In the genomic region with DNA sequence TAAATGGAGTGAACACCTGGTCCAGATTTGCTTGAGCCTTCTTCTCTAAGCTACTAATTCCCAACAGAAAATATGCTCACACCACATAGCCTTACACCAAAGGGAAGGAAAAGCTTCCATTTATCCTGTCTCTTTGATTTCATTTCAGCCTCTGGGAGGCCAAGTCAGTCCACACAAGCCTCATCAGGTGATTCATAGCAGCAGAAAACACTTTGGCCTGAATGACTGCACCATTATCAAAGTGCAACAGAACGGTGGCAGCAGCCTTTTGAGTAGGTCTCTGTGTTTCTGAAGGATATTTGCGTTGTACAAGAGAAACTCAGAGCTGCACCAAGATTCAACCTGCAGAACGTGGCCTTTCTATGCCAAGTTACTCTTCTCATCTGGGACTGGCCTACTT, we compare ENCODE assay signal across 32 cellular contexts.
"Had no signal": no experiment of that assay in that cellular context is flagged by ENCODE, and none has a peak within 500 bp of the region (broad histone marks: within the 10 kb centered on the region; RNA-seq: fewer than 3 reads in every experiment).

No MANE protein-coding gene starts in this region.

- H3K4me3 Mint-ChIP-seq: activated CD4-positive, alpha-beta memory T cell treated with anti-CD3 and anti-CD28 coated beads for 36 hours; activated CD4-positive, alpha-beta T cell treated with anti-CD3 and anti-CD28 coated beads for 36 hours; activated CD4-positive, alpha-beta T cell treated with anti-CD3 and anti-CD28 coated beads, Interleukin-2, amount 10 ng/mL, durations not matched to agents 24 days and 14 days; activated CD8-positive, alpha-beta memory T cell treated with anti-CD3 and anti-CD28 coated beads, Interleukin-2, amount 10 ng/mL, durations not matched to agents 7 days and 5 days; activated CD8-positive, alpha-beta T cell treated with anti-CD3 and anti-CD28 coated beads, Interleukin-2, amount 10 ng/mL, durations not matched to agents 7 days and 5 days; activated naive CD4-positive, alpha-beta T cell treated with anti-CD3 and anti-CD28 coated beads, Interleukin-2, amount 50 U/mL, for 24 hours; activated naive CD8-positive, alpha-beta T cell treated with anti-CD3 and anti-CD28 coated beads for 36 hours; activated naive CD8-positive, alpha-beta T cell treated with anti-CD3 and anti-CD28 coated beads, Interleukin-2, amount 50 U/mL, for 24 hours; activated T-cell treated with anti-CD3 and anti-CD28 coated beads, Interleukin-2, amount 50 U/mL, for 24 hours; activated T-cell treated with anti-CD3 and anti-CD28 coated beads, Interleukin-2, amount 50 U/mL, for 72 hours; brain had no signal

- H3K27me3 ChIP-seq: adrenal gland, breast epithelium, cardiac muscle cell, colonic mucosa, gastroesophageal sphincter, heart right ventricle had no signal

- H3K27ac Mint-ChIP-seq: activated CD4-positive, alpha-beta memory T cell treated with anti-CD3 and anti-CD28 coated beads for 36 hours; activated CD4-positive, alpha-beta T cell treated with anti-CD3 and anti-CD28 coated beads, Interleukin-2, amount 10 ng/mL, durations not matched to agents 24 days and 14 days; activated CD8-positive, alpha-beta memory T cell treated with anti-CD3 and anti-CD28 coated beads, Interleukin-2, amount 10 ng/mL, durations not matched to agents 7 days and 5 days; activated CD8-positive, alpha-beta T cell treated with anti-CD3 and anti-CD28 coated beads, Interleukin-2, amount 10 ng/mL, durations not matched to agents 7 days and 5 days; activated naive CD8-positive, alpha-beta T cell treated with anti-CD3 and anti-CD28 coated beads for 36 hours; activated naive CD8-positive, alpha-beta T cell treated with anti-CD3 and anti-CD28 coated beads, Interleukin-2, amount 50 U/mL, for 24 hours; activated T-cell treated with anti-CD3 and anti-CD28 coated beads, Interleukin-2, amount 50 U/mL, for 24 hours; activated T-cell treated with anti-CD3 and anti-CD28 coated beads, Interleukin-2, amount 50 U/mL, for 72 hours; brain had no signal

- H3K9me3 ChIP-seq: adrenal gland, colonic mucosa had no signal

- H3K27me3 Mint-ChIP-seq: activated CD4-positive, alpha-beta T cell treated with anti-CD3 and anti-CD28 coated beads for 36 hours; activated CD8-positive, alpha-beta memory T cell treated with anti-CD3 and anti-CD28 coated beads, Interleukin-2, amount 10 ng/mL, durations not matched to agents 7 days and 5 days; activated naive CD4-positive, alpha-beta T cell treated with anti-CD3 and anti-CD28 coated beads, Interleukin-2, amount 50 U/mL, for 24 hours; activated naive CD8-positive, alpha-beta T cell treated with anti-CD3 and anti-CD28 coated beads for 36 hours; activated naive CD8-positive, alpha-beta T cell treated with anti-CD3 and anti-CD28 coated beads, Interleukin-2, amount 50 U/mL, for 24 hours; activated T-cell treated with anti-CD3 and anti-CD28 coated beads, Interleukin-2, amount 50 U/mL, for 24 hours had no signal

- H3K27ac ChIP-seq: adrenal gland, breast epithelium, cardiac muscle cell, colonic mucosa, gastroesophageal sphincter, heart right ventricle had no signal

- H3K36me3 ChIP-seq: adrenal gland, breast epithelium, cardiac muscle cell, colonic mucosa, gastroesophageal sphincter, heart right ventricle had no signal

- H3K4me3 ChIP-seq: adrenal gland, breast epithelium, cardiac muscle cell, colonic mucosa, gastroesophageal sphincter, heart right ventricle had no signal

- H3K36me3 Mint-ChIP-seq: activated CD4-positive, alpha-beta memory T cell treated with anti-CD3 and anti-CD28 coated beads for 36 hours; activated naive CD4-positive, alpha-beta T cell treated with anti-CD3 and anti-CD28 coated beads, Interleukin-2, amount 50 U/mL, for 24 hours; activated naive CD8-positive, alpha-beta T cell treated with anti-CD3 and anti-CD28 coated beads for 36 hours; brain had no signal

- H3K9me3 Mint-ChIP-seq: activated CD4-positive, alpha-beta memory T cell treated with anti-CD3 and anti-CD28 coated beads for 36 hours; activated naive CD4-positive, alpha-beta T cell treated with anti-CD3 and anti-CD28 coated beads, Interleukin-2, amount 50 U/mL, for 24 hours had no signal

- DNase-seq: activated CD4-positive, alpha-beta memory T cell treated with anti-CD3 and anti-CD28 coated beads for 36 hours; activated CD4-positive, alpha-beta T cell treated with anti-CD3 and anti-CD28 coated beads for 36 hours; activated CD4-positive, alpha-beta T cell treated with anti-CD3 and anti-CD28 coated beads, Interleukin-2, amount 10 ng/mL, durations not matched to agents 24 days and 14 days; activated CD4-positive, CD25-positive, alpha-beta regulatory T cell; activated CD4-positive, CD25-positive, alpha-beta regulatory T cell treated with anti-CD3 and anti-CD28 coated beads, Interleukin-2, amount 50 U/mL, for 72 hours; activated CD8-positive, alpha-beta memory T cell treated with anti-CD3 and anti-CD28 coated beads, Interleukin-2, amount 10 ng/mL, durations not matched to agents 7 days and 5 days; activated CD8-positive, alpha-beta memory T cell treated with anti-CD3 and anti-CD28 coated beads, Interleukin-2, amount 50 U/mL, for 4 hours; activated CD8-positive, alpha-beta T cell treated with anti-CD3 and anti-CD28 coated beads, Interleukin-2, amount 10 ng/mL, durations not matched to agents 7 days and 5 days; activated effector memory CD4-positive, alpha-beta T cell treated with Interleukin-2 at 50 U/mL for 16 hours; activated gamma-delta T cell treated with Interleukin-2 at 50 U/mL for 16 hours; activated naive CD4-positive, alpha-beta T cell treated with Interleukin-2 at 50 U/mL for 16 hours; activated naive CD8-positive, alpha-beta T cell treated with anti-CD3 and anti-CD28 coated beads for 36 hours; activated naive CD8-positive, alpha-beta T cell treated with anti-CD3 and anti-CD28 coated beads, Interleukin-2, amount 50 U/mL, for 24 hours; activated T-cell treated with anti-CD3 and anti-CD28 coated beads, Interleukin-2, amount 50 U/mL, for 24 hours; activated T-cell treated with anti-CD3 and anti-CD28 coated beads, Interleukin-2, amount 50 U/mL, for 72 hours; adrenal gland; amygdala; aorta; central memory CD4-positive, alpha-beta T cell; cerebellar nuclear complex; colonic mucosa; effector CD8-positive, alpha-beta T cell; foreskin melanocyte; heart right ventricle; T-helper 1 cell; T-helper 2 cell had no signal

- ATAC-seq: activated CD4-positive, alpha-beta T cell treated with anti-CD3 and anti-CD28 coated beads for 36 hours; activated CD8-positive, alpha-beta memory T cell treated with anti-CD3 and anti-CD28 coated beads, Interleukin-2, amount 10 ng/mL, durations not matched to agents 7 days and 5 days; activated CD8-positive, alpha-beta T cell treated with anti-CD3 and anti-CD28 coated beads, Interleukin-2, amount 10 ng/mL, durations not matched to agents 7 days and 5 days; activated naive CD8-positive, alpha-beta T cell treated with anti-CD3 and anti-CD28 coated beads, Interleukin-2, amount 50 U/mL, for 24 hours; esophagus mucosa; gastroesophageal sphincter; heart right ventricle had no signal

- H3K4me1 ChIP-seq: adrenal gland, breast epithelium, colonic mucosa, gastroesophageal sphincter had no signal
